23 cellular contexts compared by ENCODE assay signal in the genomic region with DNA sequence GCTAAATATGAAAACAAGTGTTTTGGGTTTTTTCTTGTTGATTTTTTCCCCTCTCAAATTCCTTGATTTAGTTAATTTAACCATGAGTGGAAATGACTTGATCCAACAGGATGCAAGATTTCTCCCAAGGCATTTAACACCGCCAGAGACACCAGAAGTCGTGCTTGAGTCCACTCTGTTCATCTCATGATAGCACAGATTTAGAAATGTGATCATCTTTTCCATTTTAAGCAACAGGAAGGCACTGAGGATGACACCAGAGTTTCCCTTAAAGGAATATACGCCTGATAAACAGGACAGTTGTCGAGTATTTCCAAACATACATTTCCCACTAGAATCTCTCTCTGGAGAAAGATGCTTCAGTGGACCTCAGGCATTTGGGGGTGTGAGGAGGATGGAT.
"Had no signal": no experiment of that assay in that cellular context is flagged by ENCODE, and none has a peak within 500 bp of the region (broad histone marks: within the 10 kb centered on the region; RNA-seq: fewer than 3 reads in every experiment).

No MANE protein-coding gene starts in this region.

- H3K4me1 ChIP-seq: colonic mucosa, esophagus squamous epithelium, upper lobe of left lung, vagina had no signal

- H3K27me3 ChIP-seq: colonic mucosa, esophagus squamous epithelium, neutrophil, ovary, upper lobe of left lung, vagina had no signal

- H3K4me3 ChIP-seq: colonic mucosa, esophagus squamous epithelium, lung, mucosa of descending colon, ovary, upper lobe of left lung, vagina had no signal

- H3K27ac ChIP-seq: colonic mucosa, epithelial cell of prostate, esophagus squamous epithelium, neutrophil, ovary, upper lobe of left lung, vagina had no signal

- H3K9me3 ChIP-seq: colonic mucosa, esophagus squamous epithelium, mucosa of descending colon, neutrophil, ovary, upper lobe of left lung, vagina had no signal

- H3K36me3 ChIP-seq: colonic mucosa, esophagus squamous epithelium, neutrophil, ovary, upper lobe of left lung, vagina had no signal

- DNase-seq: activated CD4-positive, alpha-beta T cell treated with anti-CD3 and anti-CD28 coated beads for 36 hours; activated CD4-positive, alpha-beta T cell treated with anti-CD3 and anti-CD28 coated beads, Interleukin-2, amount 50 U/mL, for 4 hours; activated CD4-positive, CD25-positive, alpha-beta regulatory T cell; activated naive CD4-positive, alpha-beta T cell; activated T-cell treated with anti-CD3 and anti-CD28 coated beads for 4 hours; activated T-cell treated with anti-CD3 and anti-CD28 coated beads, Interleukin-2, amount 50 U/mL, for 72 hours; colonic mucosa; effector CD8-positive, alpha-beta T cell; esophagus squamous epithelium; glutamatergic neuron; hypothalamus; mucosa of descending colon; nephron progenitor cell; ovary; retina; stimulated activated CD4-positive, alpha-beta T cell treated with anti-CD3 and anti-CD28 coated beads, Interleukin-4, amount 100 ng/mL, for 1 hour; stimulated activated naive CD8-positive, alpha-beta T cell treated with anti-CD3 and anti-CD28 coated beads, Interleukin-15, Interleukin-2, amounts not matched to agents 100 U/mL and 50 U/mL, for 24 hours; T-helper 1 cell; upper lobe of left lung had no signal
